23 cellular contexts compared by ENCODE assay signal in genomic region chr18:4096501-4096900, GRCh38.
DNase-seq lines count a peak whose midpoint lies in the region; TF ChIP-seq lines count a peak whose summit lies in the region.
"Had no signal": no experiment of that assay in that cellular context is flagged by ENCODE, and none has a peak within 500 bp of the region (broad histone marks: within the 10 kb centered on the region; RNA-seq: fewer than 3 reads in every experiment).

No MANE protein-coding gene starts in this region.

- peaks cover 3% of the 10 kb centered on the region; the same call in 1 of the 2 replicates for H3K27me3 Mint-ChIP-seq in HFFc6 (ENCODE audit: insufficient read depth)
- H3K27me3 Mint-ChIP-seq: natural killer cell treated with Interleukin-12 subunit alpha and Interleukin-12 subunit beta and Interleukin-15 and Interleukin-18, amount 100 ng/mL, for 72 hours had no signal

- H3K18ac ChIP-seq in neuronal stem cell (ENCODE audit: low read length) = no peak overlapping the region

- peak; percentile 38 for DNase-seq in HFFc6
- DNase-seq in fibroblast of the conjunctiva (ENCODE audit: low read depth) = peak; percentile 33
- peak; percentile 47 for DNase-seq in stromal cell of bone marrow (ENCODE audit: low read depth)
- no peak for DNase-seq in SKM-1 treated with dmso at 0.1 percent for 144 hours (lab: John Stamatoyannopoulos, UW; ENCODE audit: unreplicated experiment)
- no peak for DNase-seq in neuronal stem cell (ENCODE audit: low spot score)
- no peak for DNase-seq in D341Med (ENCODE audit: low spot score)
- DNase-seq: activated CD4-positive, alpha-beta T cell treated with anti-CD3 and anti-CD28 coated beads, Interleukin-2, amount 10 ng/mL, durations not matched to agents 7 days and 5 days; activated CD8-positive, alpha-beta memory T cell treated with anti-CD3 and anti-CD28 coated beads, Interleukin-2, amount 50 U/mL, for 4 hours; activated effector memory CD4-positive, alpha-beta T cell treated with Interleukin-2 at 50 U/mL for 16 hours; BE2C; dermis blood vessel endothelial cell; left cardiac atrium; mesendoderm; NCI-H2171; NCI-H748 treated with DMSO at 0.1 percent for 48 hours; Right ventricle myocardium superior; stimulated activated naive CD4-positive, alpha-beta T cell treated with Interleukin-2 at 50 U/mL for 16 hours had no signal

- H3K27ac Mint-ChIP-seq in HFFc6 = no peak overlapping the region
- H3K27ac Mint-ChIP-seq: activated CD4-positive, alpha-beta T cell treated with anti-CD3 and anti-CD28 coated beads, Interleukin-2, amount 10 ng/mL, durations not matched to agents 7 days and 5 days; natural killer cell treated with Interleukin-12 subunit alpha and Interleukin-12 subunit beta and Interleukin-15 and Interleukin-18, amount 100 ng/mL, for 72 hours had no signal

- no peak overlapping the region for H2BK5ac ChIP-seq in neuronal stem cell (ENCODE audit: low read length)

- no peak for TF ChIP-seq CTCF in HFFc6 (IDR thresholded peaks at IDR 0.05)
- no peak for TF ChIP-seq CTCF in VCaP (conservative IDR thresholded peaks at IDR 0.05)

- no peak overlapping the region for H2BK15ac ChIP-seq in neuronal stem cell (ENCODE audit: low read length)

- H3K14ac ChIP-seq in neuronal stem cell (ENCODE audit: low read length) = no peak overlapping the region

- no peaks in the 10 kb centered on the region for H3K27me3 ChIP-seq in neuronal stem cell (ENCODE audit: control insufficient read depth in 3 of 3, insufficient read depth in 3 of 3, low read depth in 1 of 3, low read length in 3 of 3)
- H3K27me3 ChIP-seq: BE2C, cardiac muscle cell, tibial nerve had no signal

- H2AFZ ChIP-seq in neuronal stem cell (ENCODE audit: low read length) = no peak overlapping the region
- H2AFZ ChIP-seq: parathyroid adenoma had no signal

- H3K79me1 ChIP-seq in neuronal stem cell (ENCODE audit: low read depth, low read length) = no peaks in the 10 kb centered on the region

- no peak overlapping the region for H3K4me3 Mint-ChIP-seq in HFFc6
- H3K4me3 Mint-ChIP-seq: activated CD4-positive, alpha-beta T cell treated with anti-CD3 and anti-CD28 coated beads, Interleukin-2, amount 10 ng/mL, durations not matched to agents 7 days and 5 days; natural killer cell treated with Interleukin-12 subunit alpha and Interleukin-12 subunit beta and Interleukin-15 and Interleukin-18, amount 100 ng/mL, for 72 hours had no signal

- peaks cover 0 to 4% of the 10 kb centered on the region in 2 donors for H3K4me1 ChIP-seq in neuronal stem cell (ENCODE audit: control insufficient read depth in 2 of 2, insufficient read depth in 1 of 2, low read depth in 1 of 2, low read length in 2 of 2)
- H3K4me1 ChIP-seq: BE2C, Caco-2, parathyroid adenoma, tibial nerve had no signal

- H3K9me3 Mint-ChIP-seq in HFFc6 = no peaks in the 10 kb centered on the region
- H3K9me3 Mint-ChIP-seq: activated CD4-positive, alpha-beta T cell treated with anti-CD3 and anti-CD28 coated beads, Interleukin-2, amount 10 ng/mL, durations not matched to agents 7 days and 5 days had no signal

- H3K4me3 ChIP-seq in neuronal stem cell (ENCODE audit: low read length in 2 of 2) = no peak overlapping the region
- H3K4me3 ChIP-seq: cardiac muscle cell, tibial nerve had no signal

- no CpG with 5 or more reads among the region's 4 CpGs for WGBS in neuronal stem cell (ENCODE audit: extremely low coverage in 2 of 2, insufficient read length in 2 of 2, insufficient replicate concordance in 1 of 2), 2 donors

- no peak overlapping the region for H3K4ac ChIP-seq in neuronal stem cell (ENCODE audit: low read length)

- H3K4me1 Mint-ChIP-seq in HFFc6 (ENCODE audit: low read depth) = peaks cover 8% of the 10 kb centered on the region
- H3K4me1 Mint-ChIP-seq: activated CD4-positive, alpha-beta T cell treated with anti-CD3 and anti-CD28 coated beads, Interleukin-2, amount 10 ng/mL, durations not matched to agents 7 days and 5 days had no signal

- H3K4me2 ChIP-seq in neuronal stem cell (ENCODE audit: insufficient read depth, low read length, poor library complexity, severe bottlenecking) = no peak overlapping the region

- H3K27ac ChIP-seq in VCaP (peak overlapping the region; percentile 30; the same call in 1 of the 2 replicates), neuronal stem cell (replicated peaks; ENCODE audit: low read length) (no peak overlapping the region)
- H3K27ac ChIP-seq: cardiac muscle cell, parathyroid adenoma, tibial nerve had no signal

- H3K9me3 ChIP-seq in neuronal stem cell (replicated peaks in 1 of 2; ENCODE audit: control insufficient read depth in 2 of 2, insufficient read depth in 1 of 2, low read depth in 1 of 2, low read length in 2 of 2) = peaks cover 0 to 6% of the 10 kb centered on the region in 2 donors
- H3K9me3 ChIP-seq: BE2C, Caco-2 had no signal

- H4K8ac ChIP-seq in neuronal stem cell (ENCODE audit: low read depth, low read length) = no peak overlapping the region

- H3K36me3 Mint-ChIP-seq in HFFc6 (ENCODE audit: low read depth) = no peaks in the 10 kb centered on the region
- H3K36me3 Mint-ChIP-seq: natural killer cell treated with Interleukin-12 subunit alpha and Interleukin-12 subunit beta and Interleukin-15 and Interleukin-18, amount 100 ng/mL, for 72 hours had no signal

- H2BK12ac ChIP-seq in neuronal stem cell (ENCODE audit: low read length) = no peak overlapping the region

- H3K9ac ChIP-seq in neuronal stem cell (ENCODE audit: low read depth, low read length, poor library complexity) = no peak overlapping the region
- H3K9ac ChIP-seq: parathyroid adenoma had no signal

- H4K91ac ChIP-seq in neuronal stem cell (ENCODE audit: low read depth, low read length, poor library complexity) = no peak overlapping the region

- H3K36me3 ChIP-seq in neuronal stem cell (replicated peaks in 1 of 2; ENCODE audit: control insufficient read depth in 2 of 2, insufficient read depth in 2 of 2, low read length in 2 of 2) = no peaks in the 10 kb centered on the region
- H3K36me3 ChIP-seq: BE2C, cardiac muscle cell, tibial nerve had no signal

- H2BK120ac ChIP-seq in neuronal stem cell (ENCODE audit: low read depth, low read length) = no peak overlapping the region

- no peak overlapping the region for H3K23ac ChIP-seq in neuronal stem cell (ENCODE audit: low read depth, low read length, poor library complexity)

- no peak overlapping the region for H2AK5ac ChIP-seq in neuronal stem cell (ENCODE audit: low read depth, low read length)

Comparison
In these comparisons a context has a peak if more than half of its experiments do, and no peak if none do; other contexts are left out.
1. DNase-seq: peak in HFFc6 (single experiment), fibroblast of the conjunctiva (single experiment) and stromal cell of bone marrow (single experiment); none in SKM-1 treated with dmso at 0.1 percent for 144 hours (single experiment), neuronal stem cell (single experiment) and D341Med (single experiment).